In the genomic region with DNA sequence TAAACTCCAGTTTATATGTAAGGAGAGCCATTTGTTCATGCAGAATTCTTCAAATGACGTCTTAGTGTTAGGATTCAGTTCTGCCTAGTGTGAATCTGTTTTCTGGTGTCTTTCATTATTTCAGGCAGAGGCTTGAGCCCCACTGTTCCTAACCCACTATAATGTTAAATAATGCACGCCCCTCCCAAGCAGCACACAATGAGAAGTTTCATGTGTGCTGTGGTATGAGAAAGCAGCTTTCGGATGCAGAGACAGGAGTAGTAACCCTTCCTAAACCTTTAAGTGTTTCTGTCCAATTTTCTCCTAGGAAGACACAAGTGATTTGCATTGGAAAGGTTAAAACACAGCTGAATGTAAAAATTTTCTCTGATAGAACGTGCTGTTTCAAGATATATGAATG, we compare ENCODE assay signal across 18 cellular contexts. TPM values are rescaled to one million over a fixed set of nuclear protein-coding genes. Genes with fewer than 3 reads are reported as not detected.
DNase-seq lines count a peak whose midpoint lies in the region; ATAC-seq and TF ChIP-seq lines count a peak whose summit lies in the region.
"Had no signal": no experiment of that assay in that cellular context is flagged by ENCODE, and none has a peak within 500 bp of the region (broad histone marks: within the 10 kb centered on the region; RNA-seq: fewer than 3 reads in every experiment).

No MANE protein-coding gene starts in this region.

- H3K4me1 ChIP-seq in BE2C (peaks cover 4% of the 10 kb centered on the region; the same call in 1 of the 2 replicates), HUES64 (ENCODE audit: insufficient read depth, low read length) (peaks cover 71% of the 10 kb centered on the region), mesodermal cell (ENCODE audit: control insufficient read depth, insufficient read depth, low read length, poor library complexity, severe bottlenecking) (peaks cover 7% of the 10 kb centered on the region), suprapubic skin (peaks cover 24% of the 10 kb centered on the region)
- H3K4me1 ChIP-seq: colonic mucosa had no signal

- H3K27ac ChIP-seq in HUES64 (ENCODE audit: low read depth, low read length) (peak overlapping the region; percentile 93), dorsolateral prefrontal cortex (peak overlapping the region in 53 of 59 donors; percentile 4 to 92 (median 78)), mesodermal cell (ENCODE audit: low read depth, low read length, severe bottlenecking) (peak overlapping the region; percentile 24), suprapubic skin (no peak overlapping the region)
- H3K27ac ChIP-seq: adrenal gland, colonic mucosa, esophagus muscularis mucosa, gastrocnemius medialis, stomach had no signal

- TF ChIP-seq CTCF in BE2C (IDR thresholded peaks at IDR 0.05; ENCODE audit: low read depth, low read length) (no peak), dorsolateral prefrontal cortex (IDR thresholded peaks at IDR 0.05 in 54 of 56, conservative IDR thresholded peaks at IDR 0.05 in 2 of 56; ENCODE audit: low read depth in 1 of 56, partially characterized antibody in 56 of 56) (no peak), suprapubic skin (IDR thresholded peaks at IDR 0.05) (no peak)

- TF ChIP-seq POLR2A in suprapubic skin (IDR thresholded peaks at IDR 0.05): no peak

- H3K36me3 ChIP-seq in BE2C: peaks cover 5% of the 10 kb centered on the region; the same call in 1 of the 2 replicates
- H3K36me3 ChIP-seq in HUES64 (ENCODE audit: insufficient read depth, low read length): no peaks in the 10 kb centered on the region
- H3K36me3 ChIP-seq in mesodermal cell (ENCODE audit: control insufficient read depth, insufficient read depth, low read length): no peaks in the 10 kb centered on the region
- H3K36me3 ChIP-seq in suprapubic skin: no peaks in the 10 kb centered on the region
- H3K36me3 ChIP-seq: adrenal gland, colonic mucosa, esophagus muscularis mucosa, gastrocnemius medialis had no signal

- intact Hi-C loops in dorsolateral prefrontal cortex (cut with DNase I): loop anchor here in 1 of 2 donors (5.0 kb wide), 1 partner anchor 41 kb away; no protein-coding TSS in a partner anchor

- ATAC-seq in GM18873 (IDR thresholded peaks at IDR 0.05; ENCODE audit: low FRiP score, unreplicated experiment): no peak
- ATAC-seq in GM21447 (IDR thresholded peaks at IDR 0.05; ENCODE audit: unreplicated experiment): no peak
- ATAC-seq: gastrocnemius medialis, GM12878 had no signal

- 5% methylated on average over 2 of the region's 4 CpGs for WGBS in HUES64
- 14% methylated on average over 1 of the region's 4 CpGs; no CpG with 5 or more reads in 1 of the 2 experiments for WGBS in mesodermal cell (ENCODE audit: insufficient coverage in 2 of 2), 2 experiments
- WGBS in suprapubic skin: 66% methylated on average over 4 of the region's 4 CpGs

- no peaks in the 10 kb centered on the region for H3K27me3 ChIP-seq in BE2C
- H3K27me3 ChIP-seq in HUES64 (ENCODE audit: insufficient read depth, low read length): no peaks in the 10 kb centered on the region
- no peaks in the 10 kb centered on the region for H3K27me3 ChIP-seq in dorsolateral prefrontal cortex
- no peaks in the 10 kb centered on the region for H3K27me3 ChIP-seq in suprapubic skin
- H3K27me3 ChIP-seq: adrenal gland, colonic mucosa, esophagus muscularis mucosa, gastrocnemius medialis, stomach had no signal

- H3K9me3 ChIP-seq in BE2C: no peaks in the 10 kb centered on the region
- H3K9me3 ChIP-seq in HUES64 (ENCODE audit: insufficient read depth, low read depth, low read length): no peaks in the 10 kb centered on the region; the same call in 1 of the 2 replicates
- H3K9me3 ChIP-seq in mesodermal cell (ENCODE audit: control insufficient read depth, low read length): peaks cover 8% of the 10 kb centered on the region
- H3K9me3 ChIP-seq in suprapubic skin: no peaks in the 10 kb centered on the region
- H3K9me3 ChIP-seq: adrenal gland, colonic mucosa, esophagus muscularis mucosa, gastrocnemius medialis had no signal

- H3K9ac ChIP-seq in HUES64 (ENCODE audit: low read depth, low read length): peak overlapping the region; percentile 80

- H3K4me3 ChIP-seq in BE2C (ENCODE audit: low read depth, low read length) (peak overlapping the region; percentile 67), HUES64 (ENCODE audit: low read length) (peak overlapping the region; percentile 61), dorsolateral prefrontal cortex (peak overlapping the region; percentile 13 to 72 (median 60)), mesodermal cell (ENCODE audit: extremely low read depth, insufficient read depth, low read length, poor library complexity, severe bottlenecking) (peak overlapping the region; percentile 27), suprapubic skin (no peak overlapping the region)
- H3K4me3 ChIP-seq: adrenal gland, colonic mucosa, esophagus muscularis mucosa, gastrocnemius medialis, GM12878, lung, stomach had no signal

- TF ChIP-seq EP300 in suprapubic skin (IDR thresholded peaks at IDR 0.05): no peak

- no peak for DNase-seq in BE2C
- no peak for DNase-seq in dorsolateral prefrontal cortex
- DNase-seq in putamen (ENCODE audit: low spot score): no peak
- DNase-seq in suprapubic skin (ENCODE audit: low spot score in 2 of 2): no peak
- DNase-seq: activated CD4-positive, alpha-beta T cell treated with anti-CD3 and anti-CD28 coated beads for 48 hours; activated T-cell treated with anti-CD3 and anti-CD28 coated beads, Interleukin-2, amount 50 U/mL, for 24 hours; adrenal gland; colonic mucosa; gastrocnemius medialis; hippocampal formation; stomach had no signal

RNA-seq across cellular contexts. Expression of a gene that starts 54.5 kb away (rescaled TPM):
- 37.7 TPM for polyA plus RNA-seq in BE2C (2012; ENCODE audit: insufficient read depth, insufficient read length, low read depth)
- polyA plus RNA-seq in HUES64 (2013, experiment 1 of 2): 40.0 TPM
- 35.8 TPM for polyA plus RNA-seq in HUES64 (2013, experiment 2 of 2)
- total RNA-seq in dorsolateral prefrontal cortex: 100 to 1,000 TPM; 287 to 703 (median 456) TPM
- 24.0 TPM for polyA plus RNA-seq in mesodermal cell (2013, experiment 1 of 2)
- polyA plus RNA-seq in mesodermal cell (2013, experiment 2 of 2): 22.8 TPM
- total RNA-seq in suprapubic skin: 10 to 100 TPM; 17.3 to 45.1 (median 37.5) TPM

Comparison
In these comparisons a context has a peak if more than half of its experiments do, and no peak if none do; other contexts are left out.
1. RNA of a gene that starts 54.5 kb away (total RNA-seq): 287 to 703 TPM in dorsolateral prefrontal cortex; 17.3 to 45.1 TPM in suprapubic skin; every median in the first group is over 4 times any median in the second.